Comparison of ENCODE assay signal across 27 cellular contexts in the genomic region with DNA sequence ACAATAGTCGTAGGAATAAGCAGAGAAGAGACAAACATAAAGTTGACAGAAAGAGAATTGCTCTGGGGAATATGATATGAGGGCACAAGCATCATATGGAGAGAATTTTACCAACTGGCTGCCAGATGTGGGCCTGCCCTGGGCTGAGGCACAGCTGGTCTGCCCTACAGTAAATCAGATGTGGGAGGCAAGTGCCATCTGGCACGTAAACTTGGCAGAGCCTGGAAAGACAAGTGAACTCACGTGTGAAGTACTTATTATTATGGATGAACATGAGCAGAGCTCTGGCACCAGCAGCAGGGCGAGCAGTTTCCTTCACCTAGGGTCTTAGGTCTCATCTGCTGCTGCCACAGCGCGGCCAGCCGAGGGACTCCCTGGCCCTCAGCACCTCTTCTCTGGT.
DNase-seq lines count a peak whose midpoint lies in the region; ATAC-seq and TF ChIP-seq lines count a peak whose summit lies in the region.
"Had no signal": no experiment of that assay in that cellular context is flagged by ENCODE, and none has a peak within 500 bp of the region (broad histone marks: within the 10 kb centered on the region; RNA-seq: fewer than 3 reads in every experiment).

No MANE protein-coding gene starts in this region.

- H3K4me3 Mint-ChIP-seq in stimulated activated naive CD8-positive, alpha-beta T cell treated with anti-CD3 and anti-CD28 coated beads, Interleukin-15, amount 100 ng/mL, for 72 hours: no peak overlapping the region
- H3K4me3 Mint-ChIP-seq: activated CD4-positive, alpha-beta T cell treated with anti-CD3 and anti-CD28 coated beads, Interleukin-2, amount 10 ng/mL, durations not matched to agents 24 days and 14 days; activated CD8-positive, alpha-beta memory T cell treated with anti-CD3 and anti-CD28 coated beads, Interleukin-2, amount 10 ng/mL, durations not matched to agents 7 days and 5 days; activated T-cell treated with anti-CD3 and anti-CD28 coated beads, Interleukin-2, amount 50 U/mL, for 72 hours; mesothelial cell of epicardium; natural killer cell; stimulated activated naive B cell treated with anti-CD40 and anti-IgM and Interleukin-4, amounts not matched to agents 10 μg/mL and 1 μg/mL and 100 μg/mL, for 72 hours had no signal

- DNase-seq in D341Med (ENCODE audit: low spot score): peak; percentile 62
- DNase-seq in NCI-H1092 treated with DMSO at 0.1 percent for 48 hours (lab: John Stamatoyannopoulos, UW): peak; percentile 81
- DNase-seq in NCI-H345 treated with DMSO at 0.1 percent for 48 hours (lab: John Stamatoyannopoulos, UW; ENCODE audit: unreplicated experiment): peak; percentile 51
- no peak for DNase-seq in stimulated activated naive CD8-positive, alpha-beta T cell treated with anti-CD3 and anti-CD28 coated beads, Interleukin-15, amount 100 ng/mL, for 72 hours
- no peak for DNase-seq in activated CD4-positive, alpha-beta T cell treated with anti-CD3 and anti-CD28 coated beads for 4 hours
- DNase-seq in inferior parietal cortex (ENCODE audit: extremely low spot score): no peak
- DNase-seq: ACHN; activated CD4-positive, alpha-beta T cell treated with anti-CD3 and anti-CD28 coated beads, Interleukin-2, amount 10 ng/mL, durations not matched to agents 24 days and 14 days; activated CD8-positive, alpha-beta memory T cell treated with anti-CD3 and anti-CD28 coated beads, Interleukin-2, amount 10 ng/mL, durations not matched to agents 7 days and 5 days; activated naive CD4-positive, alpha-beta T cell treated with Interleukin-2 at 50 U/mL for 16 hours; activated T-cell treated with anti-CD3 and anti-CD28 coated beads, Interleukin-2, amount 50 U/mL, for 72 hours; amniotic stem cell; effector memory CD4-positive, alpha-beta T cell; gastrocnemius medialis; HCEC 1CT; islet precursor cell; left ventricle myocardium superior; natural killer cell; NK-92 treated with Interleukin-12 subunit alpha and Interleukin-12 subunit beta, amount 100 ng/mL, for 24 hours; ovary; spleen; stimulated activated CD4-positive, alpha-beta T cell treated with anti-CD3 and anti-CD28 coated beads, Interleukin-4, amount 100 ng/mL, for 1 hour; stimulated activated naive B cell treated with anti-CD40 and anti-IgM and Interleukin-4, amounts not matched to agents 10 μg/mL and 1 μg/mL and 100 μg/mL, for 72 hours had no signal

- no peak overlapping the region for H3K27ac Mint-ChIP-seq in stimulated activated naive CD8-positive, alpha-beta T cell treated with anti-CD3 and anti-CD28 coated beads, Interleukin-15, amount 100 ng/mL, for 72 hours
- H3K27ac Mint-ChIP-seq: activated CD4-positive, alpha-beta T cell treated with anti-CD3 and anti-CD28 coated beads, Interleukin-2, amount 10 ng/mL, durations not matched to agents 24 days and 14 days; activated CD8-positive, alpha-beta memory T cell treated with anti-CD3 and anti-CD28 coated beads, Interleukin-2, amount 10 ng/mL, durations not matched to agents 7 days and 5 days; activated T-cell treated with anti-CD3 and anti-CD28 coated beads, Interleukin-2, amount 50 U/mL, for 72 hours; mesothelial cell of epicardium; natural killer cell; stimulated activated naive B cell treated with anti-CD40 and anti-IgM and Interleukin-4, amounts not matched to agents 10 μg/mL and 1 μg/mL and 100 μg/mL, for 72 hours had no signal

- no peaks in the 10 kb centered on the region for H3K4me1 Mint-ChIP-seq in stimulated activated naive CD8-positive, alpha-beta T cell treated with anti-CD3 and anti-CD28 coated beads, Interleukin-15, amount 100 ng/mL, for 72 hours
- H3K4me1 Mint-ChIP-seq: activated CD4-positive, alpha-beta T cell treated with anti-CD3 and anti-CD28 coated beads, Interleukin-2, amount 10 ng/mL, durations not matched to agents 24 days and 14 days; activated CD8-positive, alpha-beta memory T cell treated with anti-CD3 and anti-CD28 coated beads, Interleukin-2, amount 10 ng/mL, durations not matched to agents 7 days and 5 days; mesothelial cell of epicardium; natural killer cell; stimulated activated naive B cell treated with anti-CD40 and anti-IgM and Interleukin-4, amounts not matched to agents 10 μg/mL and 1 μg/mL and 100 μg/mL, for 72 hours had no signal

- no peaks in the 10 kb centered on the region for H3K9me3 Mint-ChIP-seq in stimulated activated naive CD8-positive, alpha-beta T cell treated with anti-CD3 and anti-CD28 coated beads, Interleukin-15, amount 100 ng/mL, for 72 hours
- H3K9me3 Mint-ChIP-seq: activated CD4-positive, alpha-beta T cell treated with anti-CD3 and anti-CD28 coated beads, Interleukin-2, amount 10 ng/mL, durations not matched to agents 24 days and 14 days; activated T-cell treated with anti-CD3 and anti-CD28 coated beads, Interleukin-2, amount 50 U/mL, for 72 hours; mesothelial cell of epicardium; natural killer cell; stimulated activated naive B cell treated with anti-CD40 and anti-IgM and Interleukin-4, amounts not matched to agents 10 μg/mL and 1 μg/mL and 100 μg/mL, for 72 hours had no signal

- peaks cover 7% of the 10 kb centered on the region for H3K27me3 Mint-ChIP-seq in stimulated activated naive CD8-positive, alpha-beta T cell treated with anti-CD3 and anti-CD28 coated beads, Interleukin-15, amount 100 ng/mL, for 72 hours

- ATAC-seq in SK-N-SH treated with all-trans-retinoic acid at 6 μM for 48 hours: peak; percentile 38; the same call in 1 of the 3 replicates
- ATAC-seq in stimulated activated naive CD8-positive, alpha-beta T cell treated with anti-CD3 and anti-CD28 coated beads, Interleukin-15, amount 100 ng/mL, for 72 hours: no peak
- ATAC-seq: activated CD8-positive, alpha-beta memory T cell treated with anti-CD3 and anti-CD28 coated beads, Interleukin-2, amount 10 ng/mL, durations not matched to agents 7 days and 5 days; activated T-cell treated with anti-CD3 and anti-CD28 coated beads, Interleukin-2, amount 50 U/mL, for 72 hours; esophagus mucosa; gastrocnemius medialis; left ventricle myocardium superior; natural killer cell; Panc1; stimulated activated naive B cell treated with anti-CD40 and anti-IgM and Interleukin-4, amounts not matched to agents 10 μg/mL and 1 μg/mL and 100 μg/mL, for 72 hours had no signal

TF ChIP-seq in SK-N-SH treated with all-trans-retinoic acid at 6 μM for 48 hours, 23 proteins besides CTCF, POLR2A, EP300 and RAD21:
- peak; percentile 91 for TF ChIP-seq TCF4 (CRISPR knock-in tag; IDR thresholded peaks at IDR 0.05; ENCODE audit: borderline replicate concordance)
- TF ChIP-seq, protein P1, sequence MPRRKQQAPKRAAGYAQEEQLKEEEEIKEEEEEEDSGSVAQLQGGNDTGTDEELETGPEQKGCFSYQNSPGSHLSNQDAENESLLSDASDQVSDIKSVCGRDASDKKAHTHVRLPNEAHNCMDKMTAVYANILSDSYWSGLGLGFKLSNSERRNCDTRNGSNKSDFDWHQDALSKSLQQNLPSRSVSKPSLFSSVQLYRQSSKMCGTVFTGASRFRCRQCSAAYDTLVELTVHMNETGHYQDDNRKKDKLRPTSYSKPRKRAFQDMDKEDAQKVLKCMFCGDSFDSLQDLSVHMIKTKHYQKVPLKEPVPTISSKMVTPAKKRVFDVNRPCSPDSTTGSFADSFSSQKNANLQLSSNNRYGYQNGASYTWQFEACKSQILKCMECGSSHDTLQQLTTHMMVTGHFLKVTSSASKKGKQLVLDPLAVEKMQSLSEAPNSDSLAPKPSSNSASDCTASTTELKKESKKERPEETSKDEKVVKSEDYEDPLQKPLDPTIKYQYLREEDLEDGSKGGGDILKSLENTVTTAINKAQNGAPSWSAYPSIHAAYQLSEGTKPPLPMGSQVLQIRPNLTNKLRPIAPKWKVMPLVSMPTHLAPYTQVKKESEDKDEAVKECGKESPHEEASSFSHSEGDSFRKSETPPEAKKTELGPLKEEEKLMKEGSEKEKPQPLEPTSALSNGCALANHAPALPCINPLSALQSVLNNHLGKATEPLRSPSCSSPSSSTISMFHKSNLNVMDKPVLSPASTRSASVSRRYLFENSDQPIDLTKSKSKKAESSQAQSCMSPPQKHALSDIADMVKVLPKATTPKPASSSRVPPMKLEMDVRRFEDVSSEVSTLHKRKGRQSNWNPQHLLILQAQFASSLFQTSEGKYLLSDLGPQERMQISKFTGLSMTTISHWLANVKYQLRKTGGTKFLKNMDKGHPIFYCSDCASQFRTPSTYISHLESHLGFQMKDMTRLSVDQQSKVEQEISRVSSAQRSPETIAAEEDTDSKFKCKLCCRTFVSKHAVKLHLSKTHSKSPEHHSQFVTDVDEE (CRISPR knock-in tag; IDR thresholded peaks at IDR 0.05): 0 out of 2 replicates have a peak, but pooled peaks have one; percentile 50
- no peak for TF ChIP-seq TOX (CRISPR knock-in tag; IDR thresholded peaks at IDR 0.05; ENCODE audit: borderline replicate concordance)

Comparison
In these comparisons a context has a peak if more than half of its experiments do, and no peak if none do; other contexts are left out.
1. DNase-seq: peak in D341Med (single experiment), NCI-H1092 treated with DMSO at 0.1 percent for 48 hours (single experiment) and NCI-H345 treated with DMSO at 0.1 percent for 48 hours (single experiment); none in stimulated activated naive CD8-positive, alpha-beta T cell treated with anti-CD3 and anti-CD28 coated beads, Interleukin-15, amount 100 ng/mL, for 72 hours (0 of 2), activated CD4-positive, alpha-beta T cell treated with anti-CD3 and anti-CD28 coated beads for 4 hours (0 of 2) and inferior parietal cortex (single experiment).